1 cellular context compared by ENCODE assay signal in the genomic region with DNA sequence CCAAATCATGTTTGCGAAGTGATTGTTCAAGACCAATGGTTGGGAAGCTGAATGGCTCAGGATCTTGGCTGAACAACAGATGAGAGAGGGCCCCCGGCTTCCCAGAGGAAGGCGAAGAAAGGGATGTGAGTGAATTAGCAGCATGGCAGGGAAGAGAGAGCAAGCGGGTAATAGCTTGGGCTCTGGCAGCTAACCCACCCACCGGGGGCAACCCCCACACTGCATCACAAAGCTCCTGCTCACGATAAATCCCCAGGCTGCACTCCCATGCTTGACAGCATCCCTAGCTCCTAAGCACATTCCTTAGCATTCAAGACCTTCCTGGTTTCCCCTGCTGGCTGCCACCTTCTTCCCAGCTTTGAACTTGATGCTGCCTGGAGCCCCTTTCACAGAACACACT.
TF ChIP-seq lines count a peak whose summit lies in the region.

No MANE protein-coding gene starts in this region.

TF ChIP-seq in HepG2, 621 proteins besides CTCF, POLR2A, EP300 and RAD21:
- TF ChIP-seq HIC2 (CRISPR knock-in tag; IDR thresholded peaks at IDR 0.05; ENCODE audit: low read depth) (0 out of 2 replicates have a peak, but pooled peaks have one; percentile 49), ZNF335 (CRISPR knock-in tag; IDR thresholded peaks at IDR 0.05) (no peak)
TF ChIP-seq in HepG2: peak in this region for 1.
